ENCODE assay signal across 21 cellular contexts in the genomic region with DNA sequence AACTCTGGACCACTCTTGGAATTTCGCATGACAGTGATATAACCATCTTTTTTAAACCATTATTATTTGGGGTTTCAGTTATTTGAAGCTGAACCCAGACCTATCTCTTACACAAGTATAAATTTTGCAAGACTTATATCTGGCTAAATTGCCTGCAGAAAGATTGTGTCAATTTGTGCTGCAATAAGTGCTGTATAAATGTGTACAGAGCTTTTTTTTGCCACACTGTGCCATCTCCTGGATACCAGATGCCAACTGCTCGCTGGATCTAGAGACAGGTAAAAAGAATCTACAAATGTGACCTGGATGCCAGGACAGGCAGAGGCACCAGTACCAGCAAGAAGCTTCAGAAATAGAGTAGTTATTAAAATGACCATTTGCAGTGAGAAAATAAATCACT.
"Had no signal": no experiment of that assay in that cellular context is flagged by ENCODE, and none has a peak within 500 bp of the region (broad histone marks: within the 10 kb centered on the region; RNA-seq: fewer than 3 reads in every experiment).

No MANE protein-coding gene starts in this region.

- H3K4me3 Mint-ChIP-seq: activated B cell treated with CpG ODN at 0.5 μM for 24 hours; activated CD4-positive, alpha-beta memory T cell treated with anti-CD3 and anti-CD28 coated beads for 36 hours; activated CD8-positive, alpha-beta memory T cell treated with anti-CD3 and anti-CD28 coated beads, Interleukin-2, amount 10 ng/mL, durations not matched to agents 7 days and 5 days; activated naive CD8-positive, alpha-beta T cell treated with anti-CD3 and anti-CD28 coated beads, Interleukin-2, amount 10 ng/mL, durations not matched to agents 7 days and 5 days; mesothelial cell of epicardium; naive B cell; neural crest cell; T-cell had no signal

- H3K4me1 Mint-ChIP-seq: activated CD8-positive, alpha-beta memory T cell treated with anti-CD3 and anti-CD28 coated beads, Interleukin-2, amount 10 ng/mL, durations not matched to agents 7 days and 5 days; activated naive CD8-positive, alpha-beta T cell treated with anti-CD3 and anti-CD28 coated beads, Interleukin-2, amount 10 ng/mL, durations not matched to agents 7 days and 5 days; neural crest cell; T-cell had no signal

- H3K9me3 ChIP-seq: body of pancreas, gastrocnemius medialis, psoas muscle, testis, upper lobe of left lung had no signal

- H3K27ac Mint-ChIP-seq: activated B cell treated with CpG ODN at 0.5 μM for 24 hours; activated CD4-positive, alpha-beta memory T cell treated with anti-CD3 and anti-CD28 coated beads for 36 hours; activated CD8-positive, alpha-beta memory T cell treated with anti-CD3 and anti-CD28 coated beads, Interleukin-2, amount 10 ng/mL, durations not matched to agents 7 days and 5 days; activated naive CD8-positive, alpha-beta T cell treated with anti-CD3 and anti-CD28 coated beads, Interleukin-2, amount 10 ng/mL, durations not matched to agents 7 days and 5 days; mesothelial cell of epicardium; naive B cell; T-cell had no signal

- DNase-seq: activated B cell treated with CpG ODN at 0.5 μM for 24 hours; activated CD4-positive, alpha-beta memory T cell treated with anti-CD3 and anti-CD28 coated beads for 36 hours; activated CD4-positive, alpha-beta T cell treated with anti-CD3 and anti-CD28 coated beads for 4 hours; activated CD8-positive, alpha-beta memory T cell treated with anti-CD3 and anti-CD28 coated beads, Interleukin-2, amount 10 ng/mL, durations not matched to agents 7 days and 5 days; activated naive CD8-positive, alpha-beta T cell treated with anti-CD3 and anti-CD28 coated beads, Interleukin-2, amount 10 ng/mL, durations not matched to agents 7 days and 5 days; amygdala; body of pancreas; caudate nucleus; gastrocnemius medialis; head of caudate nucleus; naive B cell; psoas muscle; right cardiac atrium; stimulated activated CD4-positive, alpha-beta T cell treated with anti-CD3 and anti-CD28 coated beads, Interleukin-4, amount 100 ng/mL, for 1 hour; T-cell; testis; upper lobe of left lung had no signal

- H3K4me3 ChIP-seq: body of pancreas, gastrocnemius medialis, lung, psoas muscle, skin epidermis, testis, upper lobe of left lung had no signal

- H3K4me1 ChIP-seq: gastrocnemius medialis, psoas muscle, testis had no signal

- H3K36me3 ChIP-seq: gastrocnemius medialis, upper lobe of left lung had no signal

- H3K9me3 Mint-ChIP-seq: activated B cell treated with CpG ODN at 0.5 μM for 24 hours; activated CD4-positive, alpha-beta memory T cell treated with anti-CD3 and anti-CD28 coated beads for 36 hours; activated naive CD8-positive, alpha-beta T cell treated with anti-CD3 and anti-CD28 coated beads, Interleukin-2, amount 10 ng/mL, durations not matched to agents 7 days and 5 days; T-cell had no signal

- H3K36me3 Mint-ChIP-seq: activated CD4-positive, alpha-beta memory T cell treated with anti-CD3 and anti-CD28 coated beads for 36 hours; activated CD8-positive, alpha-beta memory T cell treated with anti-CD3 and anti-CD28 coated beads, Interleukin-2, amount 10 ng/mL, durations not matched to agents 7 days and 5 days; activated naive CD8-positive, alpha-beta T cell treated with anti-CD3 and anti-CD28 coated beads, Interleukin-2, amount 10 ng/mL, durations not matched to agents 7 days and 5 days; mesothelial cell of epicardium; naive B cell; T-cell had no signal

- H3K27me3 Mint-ChIP-seq: activated CD4-positive, alpha-beta memory T cell treated with anti-CD3 and anti-CD28 coated beads for 36 hours; activated naive CD8-positive, alpha-beta T cell treated with anti-CD3 and anti-CD28 coated beads, Interleukin-2, amount 10 ng/mL, durations not matched to agents 7 days and 5 days; T-cell had no signal

- ATAC-seq: activated CD8-positive, alpha-beta memory T cell treated with anti-CD3 and anti-CD28 coated beads, Interleukin-2, amount 10 ng/mL, durations not matched to agents 7 days and 5 days; gastrocnemius medialis; psoas muscle; right cardiac atrium; T-cell had no signal

- H3K27me3 ChIP-seq: body of pancreas, gastrocnemius medialis, testis, upper lobe of left lung had no signal

- H3K27ac ChIP-seq: body of pancreas, gastrocnemius medialis, psoas muscle, skin epidermis, testis, upper lobe of left lung had no signal
